ENCODE assay signal across 17 cellular contexts in the genomic region with DNA sequence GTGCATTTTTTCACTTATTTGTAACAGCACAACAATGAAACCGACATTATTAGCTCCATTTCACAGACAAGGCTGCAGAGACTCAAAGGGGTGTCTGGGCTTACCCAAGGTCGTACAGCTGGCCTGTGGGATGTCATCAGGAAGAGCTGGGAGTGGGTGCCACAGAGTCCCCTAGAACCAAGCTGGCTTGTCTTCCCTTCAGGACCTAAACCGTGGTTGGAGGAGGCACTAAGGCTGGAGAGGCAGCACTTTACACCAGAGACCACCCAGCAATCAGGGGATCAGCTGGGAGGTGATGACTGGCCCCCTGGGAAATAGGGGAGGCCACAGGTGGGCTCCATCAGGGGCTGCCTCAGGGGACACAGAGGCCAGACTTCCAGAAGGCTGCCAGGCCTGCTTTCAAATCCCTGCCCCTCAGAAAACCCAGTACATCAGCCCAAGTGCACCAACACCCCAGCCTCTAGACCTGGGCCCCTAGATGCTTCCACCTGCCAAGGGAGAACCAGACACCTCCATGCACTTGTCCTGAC. TPM values are rescaled to one million over a fixed set of nuclear protein-coding genes. Genes with fewer than 3 reads are reported as not detected.
"Had no signal": no experiment of that assay in that cellular context is flagged by ENCODE, and none has a peak within 500 bp of the region (broad histone marks: within the 10 kb centered on the region; RNA-seq: fewer than 3 reads in every experiment).

No MANE protein-coding gene starts in this region.

- H3K36me3 Mint-ChIP-seq: naive B cell; stimulated activated effector memory CD8-positive, alpha-beta T cell treated with anti-CD3 and anti-CD28 coated beads, Interleukin-12 subunit alpha, Interleukin-12 subunit beta, amount 100 ng/mL, for 72 hours; type B pancreatic cell had no signal

- DNase-seq: effector memory CD8-positive, alpha-beta T cell; gastrocnemius medialis; left cardiac atrium; left ventricle myocardium superior; mesenchymal stem cell; naive B cell; nephron progenitor cell; small intestine; stimulated activated CD4-positive, alpha-beta T cell treated with anti-CD3 and anti-CD28 coated beads, Interleukin-4, amount 100 ng/mL, for 1 hour; stimulated activated naive CD8-positive, alpha-beta T cell treated with anti-CD3 and anti-CD28 coated beads, Interleukin-15, Interleukin-2, amounts not matched to agents 100 U/mL and 50 U/mL, for 24 hours; thyroid gland; uterus had no signal

- H3K4me3 Mint-ChIP-seq: effector memory CD8-positive, alpha-beta T cell; naive B cell; nephron progenitor cell; stimulated activated effector memory CD8-positive, alpha-beta T cell treated with anti-CD3 and anti-CD28 coated beads, Interleukin-12 subunit alpha, Interleukin-12 subunit beta, amount 100 ng/mL, for 72 hours; type B pancreatic cell had no signal

- H3K9me3 Mint-ChIP-seq: effector memory CD8-positive, alpha-beta T cell; nephron progenitor cell; stimulated activated effector memory CD8-positive, alpha-beta T cell treated with anti-CD3 and anti-CD28 coated beads, Interleukin-12 subunit alpha, Interleukin-12 subunit beta, amount 100 ng/mL, for 72 hours; type B pancreatic cell had no signal

- H3K27ac Mint-ChIP-seq: effector memory CD8-positive, alpha-beta T cell; nephron progenitor cell; progenitor cell of endocrine pancreas; stimulated activated effector memory CD8-positive, alpha-beta T cell treated with anti-CD3 and anti-CD28 coated beads, Interleukin-12 subunit alpha, Interleukin-12 subunit beta, amount 100 ng/mL, for 72 hours; type B pancreatic cell had no signal

- H3K27me3 Mint-ChIP-seq: effector memory CD8-positive, alpha-beta T cell had no signal

- ATAC-seq: effector memory CD8-positive, alpha-beta T cell; gastrocnemius medialis; left cardiac atrium; left ventricle myocardium superior; right cardiac atrium; stimulated activated effector memory CD8-positive, alpha-beta T cell treated with anti-CD3 and anti-CD28 coated beads, Interleukin-12 subunit alpha, Interleukin-12 subunit beta, amount 100 ng/mL, for 72 hours; stimulated activated naive CD8-positive, alpha-beta T cell treated with anti-CD3 and anti-CD28 coated beads, Interleukin-15, Interleukin-2, amounts not matched to agents 100 U/mL and 50 U/mL, for 24 hours had no signal

- H3K4me1 Mint-ChIP-seq: stimulated activated effector memory CD8-positive, alpha-beta T cell treated with anti-CD3 and anti-CD28 coated beads, Interleukin-12 subunit alpha, Interleukin-12 subunit beta, amount 100 ng/mL, for 72 hours had no signal

RNA-seq across cellular contexts. Expression of a gene that starts 28.3 kb away (rescaled TPM):
- total RNA-seq: fibroblast of villous mesenchyme had no signal
